In genomic region chr17:31095239-31096105, GRCh38 we compare ENCODE assay signal across 8 cellular contexts. TPM values are rescaled to one million over a fixed set of nuclear protein-coding genes. Genes with fewer than 3 reads are reported as not detected.
DNase-seq lines count a peak whose midpoint lies in the region; ATAC-seq lines count a peak whose summit lies in the region.

No MANE protein-coding gene starts in this region.

- H3K9me3 ChIP-seq in esophagus (ENCODE audit: control insufficient read depth in 2 of 2, insufficient read depth in 1 of 2, low read depth in 1 of 2, low read length in 1 of 2), result no peaks in the 10 kb centered on the region
- H3K9me3 ChIP-seq in mononuclear cell (ENCODE audit: low read depth, low read length), result no peaks in the 10 kb centered on the region

- H3K27me3 ChIP-seq in esophagus (ENCODE audit: control insufficient read depth in 1 of 2, insufficient read depth in 2 of 2, low read length in 2 of 2), result no peaks in the 10 kb centered on the region
- no peaks in the 10 kb centered on the region for H3K27me3 ChIP-seq in mononuclear cell (ENCODE audit: insufficient read depth, low read length)

- DNase-seq in G401 (ENCODE audit: low spot score) (peak; percentile 66), NCI-H69 (lab: John Stamatoyannopoulos, UW) (peak; percentile 78), superior temporal gyrus (ENCODE audit: extremely low spot score) (peak; percentile 63)
- peak; percentile 20 for DNase-seq in activated T-cell treated with anti-CD3 and anti-CD28 coated beads, Interleukin-2, amount 50 U/mL, for 1 hour

- WGBS in esophagus, 2 donors, result 0 to 1% methylated on average over 44 of the region's 44 CpGs

- no peaks in the 10 kb centered on the region for H3K36me3 ChIP-seq in esophagus (ENCODE audit: control insufficient read depth in 2 of 2, insufficient read depth in 2 of 2, low read length in 1 of 2)

- H3K4me3 ChIP-seq in esophagus (ENCODE audit: low read depth in 1 of 2, low read length in 2 of 2), result peak overlapping the region; percentile 62 to 63
- peak overlapping the region; percentile 59 for H3K4me3 ChIP-seq in mononuclear cell (ENCODE audit: low read length)

- in situ Hi-C loops in G401 (cut with HindIII; ENCODE audit: low sequenced_read_pairs), result no loop called here

- peak overlapping the region; percentile 76 to 93 for H3K27ac ChIP-seq in esophagus (ENCODE audit: low read depth in 2 of 2, low read length in 1 of 2)

- ATAC-seq in HG02623 (IDR thresholded peaks at IDR 0.05; ENCODE audit: unreplicated experiment) (peak; percentile 19), HG03342 (IDR thresholded peaks at IDR 0.05; ENCODE audit: unreplicated experiment) (no peak)

- H3K4me1 ChIP-seq in esophagus (ENCODE audit: control insufficient read depth in 2 of 2, insufficient read depth in 2 of 2, low read length in 1 of 2) (no peaks in the 10 kb centered on the region), mononuclear cell (ENCODE audit: insufficient read depth, low read length) (peaks cover 11% of the 10 kb centered on the region)

RNA-seq across cellular contexts. Expression of gene NF1, which starts 0.7 kb away (rescaled TPM):
- 11.1 and 15.1 TPM in 2 replicates for total RNA-seq in G401 (2014; rRNA removed; shearing (Covaris generic))
- polyA plus RNA-seq in esophagus, result 1 to 10 TPM; 3.4 to 4.4 TPM
- 21.9 TPM for total RNA-seq in mononuclear cell

Comparison
In these comparisons a context has a peak if more than half of its experiments do, and no peak if none do; other contexts are left out.
1. DNase-seq: peak in every context shown above with its lines; median percentile 78 in NCI-H69; 66 in G401; 63 in superior temporal gyrus; 20 in activated T-cell treated with anti-CD3 and anti-CD28 coated beads, Interleukin-2, amount 50 U/mL, for 1 hour.